ENCODE assay signal across 10 cellular contexts in genomic region chr5:53089481-53089976, GRCh38. TPM values are rescaled to one million over a fixed set of nuclear protein-coding genes. Genes with fewer than 3 reads are reported as not detected.
A peak's percentile ranks its signal among the peaks of the same experiment; 100 is the strongest.
DNase-seq lines count a peak whose midpoint lies in the region; ATAC-seq and TF ChIP-seq lines count a peak whose summit lies in the region.
"Had no signal": no experiment of that assay in that cellular context is flagged by ENCODE, and none has a peak within 500 bp of the region (broad histone marks: within the 10 kb centered on the region; RNA-seq: fewer than 3 reads in every experiment).

No MANE protein-coding gene starts in this region.

- H3K4me1 Mint-ChIP-seq in activated CD4-positive, alpha-beta T cell treated with anti-CD3 and anti-CD28 coated beads for 36 hours: peaks cover 29% of the 10 kb centered on the region
- H3K4me1 Mint-ChIP-seq in nephron: peaks cover 38% of the 10 kb centered on the region
- H3K4me1 Mint-ChIP-seq: GM23338, naive B cell had no signal

- POLR2A ChIA-PET in activated CD4-positive, alpha-beta T cell treated with anti-CD3 and anti-CD28 coated beads for 36 hours (lab: Charles Lee): interaction anchor here (0.6 to 1.5 kb wide), 6 partner anchors 18 to 473 kb away, joined by 3 to 4 read pairs (median 3); partner anchors contain the start of gene MOCS2

- peak overlapping the region; percentile 83 for H3K27ac Mint-ChIP-seq in activated CD4-positive, alpha-beta T cell treated with anti-CD3 and anti-CD28 coated beads for 36 hours
- H3K27ac Mint-ChIP-seq in nephron: peak overlapping the region in 2 of 3 experiments; percentile 8 to 22
- H3K27ac Mint-ChIP-seq: GM23338, naive B cell had no signal

- no peak for TF ChIP-seq CTCF in nephron (IDR thresholded peaks at IDR 0.05; ENCODE audit: unreplicated experiment in 3 of 3)

- no peaks in the 10 kb centered on the region for H3K9me3 Mint-ChIP-seq in activated CD4-positive, alpha-beta T cell treated with anti-CD3 and anti-CD28 coated beads for 36 hours (ENCODE audit: low read depth)
- H3K9me3 Mint-ChIP-seq in nephron: no peaks in the 10 kb centered on the region
- H3K9me3 Mint-ChIP-seq: GM23338, naive B cell had no signal

- peaks cover 2% of the 10 kb centered on the region for H3K27me3 Mint-ChIP-seq in activated CD4-positive, alpha-beta T cell treated with anti-CD3 and anti-CD28 coated beads for 36 hours
- H3K27me3 Mint-ChIP-seq in nephron (ENCODE audit: low read depth): no peaks in the 10 kb centered on the region

- intact Hi-C loops in activated CD4-positive, alpha-beta T cell treated with anti-CD3 and anti-CD28 coated beads for 36 hours (cut with DNase I, micrococcal nuclease): loop anchor here (1.0 to 2.0 kb wide), 4 partner anchors 20 to 81 kb away; no protein-coding TSS in a partner anchor

- no peaks in the 10 kb centered on the region for H3K36me3 Mint-ChIP-seq in activated CD4-positive, alpha-beta T cell treated with anti-CD3 and anti-CD28 coated beads for 36 hours (ENCODE audit: low read depth)
- H3K36me3 Mint-ChIP-seq in nephron (ENCODE audit: low read depth): no peaks in the 10 kb centered on the region
- H3K36me3 Mint-ChIP-seq: naive B cell had no signal

- no peak for DNase-seq in activated CD4-positive, alpha-beta T cell treated with anti-CD3 and anti-CD28 coated beads for 36 hours
- no peak for DNase-seq in activated CD4-positive, alpha-beta T cell treated with anti-CD3 and anti-CD28 coated beads, Interleukin-2, amount 50 U/mL, for 4 hours
- DNase-seq in MV-4-11 (lab: John Stamatoyannopoulos, UW) (peak; percentile 31), SKM-1 treated with dmso at 0.1 percent for 144 hours (lab: John Stamatoyannopoulos, UW; ENCODE audit: unreplicated experiment) (no peak), NCI-H345 treated with DMSO at 0.1 percent for 48 hours (lab: John Stamatoyannopoulos, UW; ENCODE audit: unreplicated experiment) (no peak), NCI-H526 (lab: John Stamatoyannopoulos, UW) (no peak)
- DNase-seq: naive B cell had no signal

- ATAC-seq in activated CD4-positive, alpha-beta T cell treated with anti-CD3 and anti-CD28 coated beads for 36 hours: peak; percentile 86
- ATAC-seq in HG02571 (IDR thresholded peaks at IDR 0.05; ENCODE audit: unreplicated experiment): peak; percentile 62
- ATAC-seq: GM23338 had no signal

- H3K4me3 Mint-ChIP-seq in activated CD4-positive, alpha-beta T cell treated with anti-CD3 and anti-CD28 coated beads for 36 hours: peak overlapping the region; percentile 60
- H3K4me3 Mint-ChIP-seq in nephron: no peak overlapping the region
- H3K4me3 Mint-ChIP-seq: GM23338, naive B cell had no signal

- CTCF ChIA-PET in activated CD4-positive, alpha-beta T cell treated with anti-CD3 and anti-CD28 coated beads for 36 hours (lab: Charles Lee): interaction anchor here (0.5 to 6.4 kb wide), 16 partner anchors 9 to 302 kb away, joined by 3 to 72 read pairs (median 4); partner anchors contain the start of gene MOCS2

RNA-seq across cellular contexts. Expression of gene MOCS2, which starts 20.0 kb away (rescaled TPM):
- 10 to 100 TPM; 21.0 to 21.3 TPM for total RNA-seq in activated CD4-positive, alpha-beta T cell treated with anti-CD3 and anti-CD28 coated beads for 36 hours
